8 cellular contexts compared by ENCODE assay signal in the genomic region with DNA sequence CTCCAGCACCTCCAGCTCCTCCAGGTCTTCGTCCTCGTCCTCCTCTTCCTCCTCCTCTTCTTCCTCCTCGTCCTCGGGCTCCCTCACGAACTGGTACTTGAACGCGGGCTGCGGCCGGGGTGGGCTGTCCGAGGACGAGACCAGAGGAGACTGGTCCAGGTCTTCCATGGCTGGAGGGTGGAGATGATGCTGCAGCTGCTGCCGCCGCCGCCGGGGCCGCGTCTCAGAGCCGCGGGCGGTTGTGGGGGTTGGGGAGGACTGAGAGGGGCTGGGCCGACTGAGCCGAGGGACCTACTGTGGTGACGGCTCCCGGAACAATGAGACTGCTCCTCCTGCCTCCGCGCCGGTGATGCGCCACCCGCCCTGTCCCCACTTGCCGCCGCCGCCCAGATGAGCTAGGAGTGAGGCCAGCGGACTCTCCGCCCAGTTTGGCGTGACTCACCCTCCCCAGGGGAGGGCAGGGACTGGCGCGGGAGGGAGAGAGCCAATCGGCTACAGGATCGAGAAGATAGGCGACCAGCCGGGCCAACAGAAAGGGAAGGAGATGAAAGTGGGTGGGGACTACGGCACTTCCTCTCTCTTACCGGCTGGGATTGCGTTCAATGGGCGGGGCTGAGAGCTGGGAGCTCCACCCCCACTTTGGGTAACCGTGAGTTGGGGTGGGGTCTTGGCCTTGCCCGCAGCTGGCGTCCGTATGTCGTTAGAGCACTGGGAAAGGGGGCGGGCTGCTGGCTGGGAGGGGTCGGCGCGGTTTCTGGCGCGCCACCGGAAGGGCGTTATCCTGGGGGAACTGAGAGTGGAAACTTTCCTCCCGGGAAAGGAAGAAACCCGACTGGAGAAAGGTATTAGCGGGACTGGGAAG. TPM values are rescaled to one million over a fixed set of nuclear protein-coding genes. Genes with fewer than 3 reads are reported as not detected.
A peak's percentile ranks its signal among the peaks of the same experiment; 100 is the strongest.
DNase-seq lines count a peak whose midpoint lies in the region; FAIRE-seq and TF ChIP-seq lines count a peak whose summit lies in the region.

A gene with protein sequence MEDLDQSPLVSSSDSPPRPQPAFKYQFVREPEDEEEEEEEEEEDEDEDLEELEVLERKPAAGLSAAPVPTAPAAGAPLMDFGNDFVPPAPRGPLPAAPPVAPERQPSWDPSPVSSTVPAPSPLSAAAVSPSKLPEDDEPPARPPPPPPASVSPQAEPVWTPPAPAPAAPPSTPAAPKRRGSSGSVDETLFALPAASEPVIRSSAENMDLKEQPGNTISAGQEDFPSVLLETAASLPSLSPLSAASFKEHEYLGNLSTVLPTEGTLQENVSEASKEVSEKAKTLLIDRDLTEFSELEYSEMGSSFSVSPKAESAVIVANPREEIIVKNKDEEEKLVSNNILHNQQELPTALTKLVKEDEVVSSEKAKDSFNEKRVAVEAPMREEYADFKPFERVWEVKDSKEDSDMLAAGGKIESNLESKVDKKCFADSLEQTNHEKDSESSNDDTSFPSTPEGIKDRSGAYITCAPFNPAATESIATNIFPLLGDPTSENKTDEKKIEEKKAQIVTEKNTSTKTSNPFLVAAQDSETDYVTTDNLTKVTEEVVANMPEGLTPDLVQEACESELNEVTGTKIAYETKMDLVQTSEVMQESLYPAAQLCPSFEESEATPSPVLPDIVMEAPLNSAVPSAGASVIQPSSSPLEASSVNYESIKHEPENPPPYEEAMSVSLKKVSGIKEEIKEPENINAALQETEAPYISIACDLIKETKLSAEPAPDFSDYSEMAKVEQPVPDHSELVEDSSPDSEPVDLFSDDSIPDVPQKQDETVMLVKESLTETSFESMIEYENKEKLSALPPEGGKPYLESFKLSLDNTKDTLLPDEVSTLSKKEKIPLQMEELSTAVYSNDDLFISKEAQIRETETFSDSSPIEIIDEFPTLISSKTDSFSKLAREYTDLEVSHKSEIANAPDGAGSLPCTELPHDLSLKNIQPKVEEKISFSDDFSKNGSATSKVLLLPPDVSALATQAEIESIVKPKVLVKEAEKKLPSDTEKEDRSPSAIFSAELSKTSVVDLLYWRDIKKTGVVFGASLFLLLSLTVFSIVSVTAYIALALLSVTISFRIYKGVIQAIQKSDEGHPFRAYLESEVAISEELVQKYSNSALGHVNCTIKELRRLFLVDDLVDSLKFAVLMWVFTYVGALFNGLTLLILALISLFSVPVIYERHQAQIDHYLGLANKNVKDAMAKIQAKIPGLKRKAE (minus strand): TSS at position 319 of the 862 bp plus-strand sequence. CDS start 151 bp downstream, at position 168.

- H3K36me3 ChIP-seq in neuronal stem cell (replicated peaks in 1 of 2; ENCODE audit: control insufficient read depth in 2 of 2, insufficient read depth in 2 of 2, low read length in 2 of 2) = peaks cover 0 to 8% of the 10 kb centered on the region in 2 donors

- peaks cover 2% of the 10 kb centered on the region for H3K79me1 ChIP-seq in neuronal stem cell (ENCODE audit: low read depth, low read length)

- H2BK120ac ChIP-seq in neuronal stem cell (ENCODE audit: low read depth, low read length) = peak within 1 kb of the TSS; percentile 35

- no peak within 1 kb of the TSS for H4K8ac ChIP-seq in neuronal stem cell (ENCODE audit: low read depth, low read length)

- peaks cover 6% of the 10 kb centered on the region for H3K36me3 Mint-ChIP-seq in activated naive CD4-positive, alpha-beta T cell treated with anti-CD3 and anti-CD28 coated beads for 36 hours (ENCODE audit: low read depth)

- H3K4ac ChIP-seq in neuronal stem cell (ENCODE audit: low read length) = peak within 1 kb of the TSS; percentile 96

- H3K9me3 Mint-ChIP-seq in activated naive CD4-positive, alpha-beta T cell treated with anti-CD3 and anti-CD28 coated beads for 36 hours = no peaks in the 10 kb centered on the region

- H2AFZ ChIP-seq in neuronal stem cell (ENCODE audit: low read length) = peak within 1 kb of the TSS; percentile 80

- peak within 1 kb of the TSS; percentile 68 for H2AK5ac ChIP-seq in neuronal stem cell (ENCODE audit: low read depth, low read length)

- peak within 1 kb of the TSS; percentile 97 for H3K9ac ChIP-seq in neuronal stem cell (ENCODE audit: low read depth, low read length, poor library complexity)

- peak within 1 kb of the TSS; percentile 99 for H3K18ac ChIP-seq in neuronal stem cell (ENCODE audit: low read length)

- H3K14ac ChIP-seq in neuronal stem cell (ENCODE audit: low read length) = peak within 1 kb of the TSS; percentile 98

- DNase-seq in GM04504 (ENCODE audit: low read depth) (peak; percentile 99), HFF-Myc (ENCODE audit: extremely low read depth, low read depth) (peak; percentile 97), NAMALWA (ENCODE audit: low spot score) (peak; percentile 100), SK-N-DZ (ENCODE audit: low spot score) (peak; percentile 100), frontal cortex (ENCODE audit: low spot score in 2 of 2) (peak; percentile 94), neuronal stem cell (ENCODE audit: low spot score) (peak; percentile 99)
- DNase-seq in activated naive CD4-positive, alpha-beta T cell treated with anti-CD3 and anti-CD28 coated beads for 36 hours = peak; percentile 99

- intact Hi-C loops in activated naive CD4-positive, alpha-beta T cell treated with anti-CD3 and anti-CD28 coated beads for 36 hours (cut with micrococcal nuclease) = loop anchor here (1.0 to 5.0 kb wide), 25 partner anchors 25 to 1284 kb away; partner anchors contain the start of genes ACYP2, ASB3, CFAP36 and CHAC2

- peak; percentile 82 for FAIRE-seq in frontal cortex (lab: Jason Lieb, UNC)

- peak within 1 kb of the TSS; percentile 99 for H2BK15ac ChIP-seq in neuronal stem cell (ENCODE audit: low read length)

- H3K27me3 Mint-ChIP-seq in activated naive CD4-positive, alpha-beta T cell treated with anti-CD3 and anti-CD28 coated beads for 36 hours (ENCODE audit: low read depth) = no peaks in the 10 kb centered on the region

- H3K4me3 ChIP-seq in HFF-Myc (replicated peaks; ENCODE audit: low read depth, low read length) = peak within 1 kb of the TSS; percentile 100
- H3K4me3 ChIP-seq in neuronal stem cell (ENCODE audit: low read length in 2 of 2) = peak within 1 kb of the TSS; percentile 93 to 97

- peak within 1 kb of the TSS; percentile 97 for H3K4me3 Mint-ChIP-seq in activated naive CD4-positive, alpha-beta T cell treated with anti-CD3 and anti-CD28 coated beads for 36 hours

- H3K27me3 ChIP-seq in neuronal stem cell (ENCODE audit: control insufficient read depth in 3 of 3, insufficient read depth in 3 of 3, low read depth in 1 of 3, low read length in 3 of 3) = no peaks in the 10 kb centered on the region

- H3K23ac ChIP-seq in neuronal stem cell (ENCODE audit: low read depth, low read length, poor library complexity) = peak within 1 kb of the TSS; percentile 97

- no CpG with 5 or more reads among the region's 61 CpGs for WGBS in neuronal stem cell (ENCODE audit: extremely low coverage in 2 of 2, insufficient read length in 2 of 2, insufficient replicate concordance in 1 of 2), 2 donors

- CTCF ChIA-PET in activated naive CD4-positive, alpha-beta T cell treated with anti-CD3 and anti-CD28 coated beads for 36 hours (lab: Charles Lee) = interaction anchor here (0.6 to 1.6 kb wide), 9 partner anchors 10 to 125 kb away, joined by 3 to 6 read pairs (median 3); no protein-coding TSS in a partner anchor

- H4K91ac ChIP-seq in neuronal stem cell (ENCODE audit: low read depth, low read length, poor library complexity) = no peak within 1 kb of the TSS

- H3K4me2 ChIP-seq in neuronal stem cell (ENCODE audit: insufficient read depth, low read length, poor library complexity, severe bottlenecking) = peak within 1 kb of the TSS; percentile 71

- no peak for TF ChIP-seq CTCF in HFF-Myc (IDR thresholded peaks at IDR 0.05; ENCODE audit: low read depth, low read length, missing control alignments)
- no peak for TF ChIP-seq CTCF in subcutaneous adipose tissue (IDR thresholded peaks at IDR 0.05; ENCODE audit: low read depth)

- H2BK5ac ChIP-seq in neuronal stem cell (ENCODE audit: low read length) = peak within 1 kb of the TSS; percentile 97

- H3K9me3 ChIP-seq in neuronal stem cell (replicated peaks in 1 of 2; ENCODE audit: control insufficient read depth in 2 of 2, insufficient read depth in 1 of 2, low read depth in 1 of 2, low read length in 2 of 2) = no peaks in the 10 kb centered on the region

- H3K4me1 Mint-ChIP-seq in activated naive CD4-positive, alpha-beta T cell treated with anti-CD3 and anti-CD28 coated beads for 36 hours (ENCODE audit: low read depth) = peaks cover 58% of the 10 kb centered on the region

- H3K27ac Mint-ChIP-seq in activated naive CD4-positive, alpha-beta T cell treated with anti-CD3 and anti-CD28 coated beads for 36 hours = peak within 1 kb of the TSS; percentile 97

- peaks cover 1 to 19% of the 10 kb centered on the region in 2 donors for H3K4me1 ChIP-seq in neuronal stem cell (ENCODE audit: control insufficient read depth in 2 of 2, insufficient read depth in 1 of 2, low read depth in 1 of 2, low read length in 2 of 2)

- H3K27ac ChIP-seq in neuronal stem cell (replicated peaks; ENCODE audit: low read length) = peak within 1 kb of the TSS; percentile 97

- H2BK12ac ChIP-seq in neuronal stem cell (ENCODE audit: low read length) = no peak within 1 kb of the TSS

RNA-seq across cellular contexts. Expression of the gene that starts here (rescaled TPM):
- 167 and 176 TPM in 2 replicates for polyA plus RNA-seq in SK-N-DZ (2014; cell fraction: cytosol; rRNA removed)
- 101 and 109 TPM in 2 replicates for polyA plus RNA-seq in SK-N-DZ (2014; cell fraction: nucleus; rRNA removed)
- total RNA-seq in activated naive CD4-positive, alpha-beta T cell treated with anti-CD3 and anti-CD28 coated beads for 36 hours = 10 to 100 TPM; 76.4 to 76.7 TPM
- 726 TPM for total RNA-seq in frontal cortex
- 173 TPM for polyA plus RNA-seq in neuronal stem cell (2013, experiment 1 of 2)
- polyA plus RNA-seq in neuronal stem cell (2013, experiment 2 of 2) = 179 TPM
- 100 to 1,000 TPM; 347 to 464 (median 405) TPM for total RNA-seq in subcutaneous adipose tissue

Comparison
In these comparisons a context has a peak if more than half of its experiments do, and no peak if none do; other contexts are left out.
1. Peak in every context shown above with its lines: DNase-seq, H3K4me3 ChIP-seq and H3K27ac ChIP-seq.